Comparison of ENCODE assay signal across 12 cellular contexts in genomic region chr14:52269100-52269499, GRCh38. TPM values are rescaled to one million over a fixed set of nuclear protein-coding genes. Genes with fewer than 3 reads are reported as not detected.
DNase-seq lines count a peak whose midpoint lies in the region; ATAC-seq and TF ChIP-seq lines count a peak whose summit lies in the region.
"Had no signal": no experiment of that assay in that cellular context is flagged by ENCODE, and none has a peak within 500 bp of the region (broad histone marks: within the 10 kb centered on the region; RNA-seq: fewer than 3 reads in every experiment).

No MANE protein-coding gene starts in this region.

- H3K9me3 Mint-ChIP-seq in activated T-cell treated with anti-CD3 and anti-CD28 coated beads, Interleukin-2, amount 50 U/mL, for 24 hours: no peaks in the 10 kb centered on the region
- no peaks in the 10 kb centered on the region for H3K9me3 Mint-ChIP-seq in mesothelial cell of epicardium

- peaks cover 51% of the 10 kb centered on the region for H3K4me1 Mint-ChIP-seq in activated T-cell treated with anti-CD3 and anti-CD28 coated beads, Interleukin-2, amount 50 U/mL, for 24 hours (ENCODE audit: low read depth)
- H3K4me1 Mint-ChIP-seq in mesothelial cell of epicardium: peaks cover 12% of the 10 kb centered on the region

- no peak for TF ChIP-seq CTCF in mesothelial cell of epicardium (IDR thresholded peaks at IDR 0.05; ENCODE audit: unreplicated experiment)
- no peak for TF ChIP-seq CTCF in suprapubic skin (IDR thresholded peaks at IDR 0.05)

- H3K9ac ChIP-seq in adipocyte (ENCODE audit: low read length): peak overlapping the region; percentile 50
- H3K9ac ChIP-seq: SK-N-SH had no signal

- H3K4me3 Mint-ChIP-seq in activated T-cell treated with anti-CD3 and anti-CD28 coated beads, Interleukin-2, amount 50 U/mL, for 24 hours: peak overlapping the region; percentile 83
- peak overlapping the region; percentile 71 for H3K4me3 Mint-ChIP-seq in mesothelial cell of epicardium

- H3K9me3 ChIP-seq in adipocyte (ENCODE audit: control insufficient read depth, low read length) (no peaks in the 10 kb centered on the region), suprapubic skin (no peaks in the 10 kb centered on the region)
- H3K9me3 ChIP-seq: pancreas, SK-N-SH had no signal

- no peak overlapping the region for H3K27ac Mint-ChIP-seq in activated T-cell treated with anti-CD3 and anti-CD28 coated beads, Interleukin-2, amount 50 U/mL, for 24 hours
- H3K27ac Mint-ChIP-seq in mesothelial cell of epicardium: no peak overlapping the region

- H3K27me3 ChIP-seq in adipocyte (replicated peaks; ENCODE audit: control insufficient read depth, insufficient read depth, low read length): peaks cover 9% of the 10 kb centered on the region
- H3K27me3 ChIP-seq in suprapubic skin: peaks cover 28% of the 10 kb centered on the region

- no peak for TF ChIP-seq EP300 in suprapubic skin (IDR thresholded peaks at IDR 0.05)

- WGBS in suprapubic skin: 44% methylated on average over 17 of the region's 17 CpGs

- peaks cover 38% of the 10 kb centered on the region for H3K4me1 ChIP-seq in adipocyte (ENCODE audit: control insufficient read depth, insufficient read depth, low read length)
- H3K4me1 ChIP-seq in suprapubic skin: peaks cover 34% of the 10 kb centered on the region
- H3K4me1 ChIP-seq: foreskin keratinocyte, pancreas had no signal

- no peaks in the 10 kb centered on the region for H3K36me3 ChIP-seq in adipocyte (ENCODE audit: control insufficient read depth, insufficient read depth, low read length, severe bottlenecking)
- no peaks in the 10 kb centered on the region for H3K36me3 ChIP-seq in suprapubic skin
- H3K36me3 ChIP-seq: pancreas had no signal

- ATAC-seq in GM18907 (IDR thresholded peaks at IDR 0.05; ENCODE audit: unreplicated experiment): no peak

- no peak for TF ChIP-seq POLR2A in suprapubic skin (IDR thresholded peaks at IDR 0.05)

- H3K36me3 Mint-ChIP-seq in activated T-cell treated with anti-CD3 and anti-CD28 coated beads, Interleukin-2, amount 50 U/mL, for 24 hours (ENCODE audit: low read depth): no peaks in the 10 kb centered on the region
- no peaks in the 10 kb centered on the region for H3K36me3 Mint-ChIP-seq in mesothelial cell of epicardium

- DNase-seq in activated T-cell treated with anti-CD3 and anti-CD28 coated beads, Interleukin-2, amount 50 U/mL, for 24 hours: no peak
- no peak for DNase-seq in activated T-cell treated with anti-CD3 and anti-CD28 coated beads, Interleukin-2, amount 50 U/mL, for 48 hours
- no peak for DNase-seq in adipocyte (ENCODE audit: low read depth)
- no peak for DNase-seq in mesothelial cell of epicardium (ENCODE audit: low spot score in 2 of 2, unreplicated experiment in 2 of 2)
- no peak for DNase-seq in suprapubic skin (ENCODE audit: low spot score in 2 of 2)
- DNase-seq in dermis blood vessel endothelial cell: no peak
- no peak for DNase-seq in NCI-H2081 (lab: John Stamatoyannopoulos, UW)
- DNase-seq: NCI-H1417 treated with DMSO at 0.1 percent for 48 hours had no signal

- no peak overlapping the region for H3K27ac ChIP-seq in suprapubic skin
- H3K27ac ChIP-seq: foreskin keratinocyte, pancreas had no signal

- H3K4me3 ChIP-seq in adipocyte (ENCODE audit: low read length) (peak overlapping the region; percentile 80), suprapubic skin (peak overlapping the region; percentile 64)

- H3K27me3 Mint-ChIP-seq in activated T-cell treated with anti-CD3 and anti-CD28 coated beads, Interleukin-2, amount 50 U/mL, for 24 hours: peaks cover 43% of the 10 kb centered on the region
- H3K27me3 Mint-ChIP-seq in mesothelial cell of epicardium (ENCODE audit: low read depth): peaks cover 92% of the 10 kb centered on the region

RNA-seq across cellular contexts. Expression of gene PTGDR, which starts 1.6 kb away (rescaled TPM):
- total RNA-seq in mesothelial cell of epicardium (0.07 TPM in 1 of 3 replicates, not detected in the others), suprapubic skin (1 to 10 TPM in 2 of 4 donors, under 1 TPM in 2; 0.23 to 2.0 (median 1.1) TPM), dermis blood vessel endothelial cell (not detected in 2 replicates)
- total RNA-seq: foreskin keratinocyte had no signal

RNA-seq across cellular contexts. Expression of gene PTGER2, which starts 45.0 kb away (rescaled TPM):
- 6.6 to 7.2 TPM (median 7.1 TPM) in 3 replicates for total RNA-seq in mesothelial cell of epicardium
- 1 to 10 TPM in 1 of 4 donors, under 1 TPM in 3; 0.49 to 1.0 (median 0.68) TPM for total RNA-seq in suprapubic skin
- total RNA-seq in dermis blood vessel endothelial cell: 0.14 and 0.34 TPM in 2 replicates
